8 cellular contexts compared by ENCODE assay signal in genomic region chr1:222814536-222815366, GRCh38. TPM values are rescaled to one million over a fixed set of nuclear protein-coding genes. Genes with fewer than 3 reads are reported as not detected.
DNase-seq lines count a peak whose midpoint lies in the region; ATAC-seq and TF ChIP-seq lines count a peak whose summit lies in the region.

Gene DISP1 (plus strand): TSS chr1:222815039. CDS start chr1:222942824, 127,785 bp downstream.

- no peak for TF ChIP-seq CTCF in AG10803 (conservative IDR thresholded peaks at IDR 0.05; ENCODE audit: low read length)

- peak; percentile 93 for ATAC-seq in GM18909 (IDR thresholded peaks at IDR 0.05; ENCODE audit: poor library complexity, unreplicated experiment)
- ATAC-seq in HG03139 (IDR thresholded peaks at IDR 0.05; ENCODE audit: unreplicated experiment) = peak; percentile 92
- ATAC-seq in left lobe of liver = peak; percentile 97

- H3K4me3 ChIP-seq in AG10803 (ENCODE audit: low read length) = peak within 1 kb of the TSS; percentile 85

- DNase-seq in AG10803 (ENCODE audit: low read depth) (peak; percentile 75), NCI-H345 treated with DMSO at 0.1 percent for 48 hours (lab: John Stamatoyannopoulos, UW; ENCODE audit: unreplicated experiment) (peak; percentile 65), dedifferentiated amniotic fluid mesenchymal stem cell (ENCODE audit: extremely low spot score) (peak; percentile 67), left lobe of liver (ENCODE audit: low spot score) (peak; percentile 88)
- peak; percentile 61 for DNase-seq in activated CD4-positive, alpha-beta T cell treated with anti-CD3 and anti-CD28 coated beads, Interleukin-2, amount 50 U/mL, for 1 hour
- peak; percentile 49 for DNase-seq in stimulated activated CD4-positive, alpha-beta T cell treated with anti-CD3 and anti-CD28 coated beads, Interleukin-2, amount 100 ng/mL, for 4 hours (ENCODE audit: low read depth)

RNA-seq across cellular contexts. Expression of gene DISP1, which starts in this region (rescaled TPM):
- 3.4 TPM for total RNA-seq in left lobe of liver

Comparison
In these comparisons a context has a peak if more than half of its experiments do, and no peak if none do; other contexts are left out.
1. Peak in every context shown above with its lines: DNase-seq, ATAC-seq and H3K4me3 ChIP-seq.